Comparison of ENCODE assay signal across 23 cellular contexts in genomic region chr1:227038401-227038800, GRCh38.
"Had no signal": no experiment of that assay in that cellular context is flagged by ENCODE, and none has a peak within 500 bp of the region (broad histone marks: within the 10 kb centered on the region; RNA-seq: fewer than 3 reads in every experiment).

No MANE protein-coding gene starts in this region.

- H3K9me3 ChIP-seq: right atrium auricular region, thyroid gland had no signal

- H3K27me3 ChIP-seq: dorsolateral prefrontal cortex, foreskin keratinocyte, right atrium auricular region, thyroid gland had no signal

- H3K27ac ChIP-seq: dorsolateral prefrontal cortex, foreskin keratinocyte, right atrium auricular region, skin epidermis, thyroid gland had no signal

- H3K36me3 ChIP-seq: thyroid gland had no signal

- ATAC-seq: activated CD8-positive, alpha-beta T cell treated with anti-CD3 and anti-CD28 coated beads, Interleukin-2, amount 10 ng/mL, durations not matched to agents 7 days and 5 days; activated naive CD4-positive, alpha-beta T cell treated with anti-CD3 and anti-CD28 coated beads, Interleukin-2, amount 50 U/mL, for 72 hours; foreskin keratinocyte; natural killer cell treated with Interleukin-12 subunit alpha and Interleukin-12 subunit beta and Interleukin-15 and Interleukin-18, amount 100 ng/mL, for 72 hours; SK-N-SH treated with all-trans-retinoic acid at 6 μM for 48 hours; stimulated activated naive CD8-positive, alpha-beta T cell treated with anti-CD3 and anti-CD28 coated beads, Interleukin-15, amount 100 ng/mL, for 72 hours; WTC11 had no signal

- DNase-seq: activated CD4-positive, alpha-beta T cell treated with anti-CD3 and anti-CD28 coated beads for 4 hours; activated CD8-positive, alpha-beta memory T cell treated with anti-CD3 and anti-CD28 coated beads, Interleukin-2, amount 50 U/mL, for 4 hours; activated CD8-positive, alpha-beta T cell treated with anti-CD3 and anti-CD28 coated beads, Interleukin-2, amount 10 ng/mL, durations not matched to agents 7 days and 5 days; activated gamma-delta T cell; activated T-cell treated with anti-CD3 and anti-CD28 coated beads, Interleukin-2, amount 50 U/mL, for 48 hours; amniotic stem cell; dorsolateral prefrontal cortex; endodermal cell; foreskin keratinocyte; glutamatergic neuron; hypothalamus; kidney glomerular epithelial cell; mesenchymal stem cell; nucleus accumbens; stimulated activated naive CD8-positive, alpha-beta T cell treated with anti-CD3 and anti-CD28 coated beads, Interleukin-15, amount 100 ng/mL, for 72 hours; T-helper 1 cell; thyroid gland had no signal

- H3K4me3 ChIP-seq: dorsolateral prefrontal cortex, right atrium auricular region, skin epidermis, thyroid gland had no signal

- H3K4me1 ChIP-seq: foreskin keratinocyte, right atrium auricular region, thyroid gland had no signal
